ENCODE assay signal across 22 cellular contexts in the genomic region with DNA sequence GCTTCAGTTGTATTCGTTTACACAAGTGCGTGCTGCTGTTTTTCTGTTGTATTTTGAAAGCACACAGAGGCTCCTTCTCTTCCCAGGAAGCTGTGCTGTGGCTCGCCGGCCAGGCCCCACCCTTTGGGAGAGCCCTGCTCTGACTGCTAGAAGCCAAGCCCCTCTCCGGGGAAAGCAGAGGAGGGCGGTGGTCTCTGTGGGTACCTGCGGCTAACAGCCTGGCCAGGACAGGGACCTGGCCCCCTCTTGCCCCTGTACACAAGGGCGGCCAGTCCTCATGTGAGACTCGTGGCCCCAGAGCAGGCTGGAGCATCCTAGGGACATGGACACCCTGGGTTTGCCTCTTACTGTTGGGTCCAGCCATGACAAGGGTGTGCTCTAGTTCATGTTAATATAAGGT. TPM values are rescaled to one million over a fixed set of nuclear protein-coding genes. Genes with fewer than 3 reads are reported as not detected.
A peak's percentile ranks its signal among the peaks of the same experiment; 100 is the strongest.
DNase-seq lines count a peak whose midpoint lies in the region; ATAC-seq and TF ChIP-seq lines count a peak whose summit lies in the region.
"Had no signal": no experiment of that assay in that cellular context is flagged by ENCODE, and none has a peak within 500 bp of the region (broad histone marks: within the 10 kb centered on the region; RNA-seq: fewer than 3 reads in every experiment).

No MANE protein-coding gene starts in this region.

- H3K4me3 ChIP-seq in right cardiac atrium (ENCODE audit: low read length): no peak overlapping the region
- no peak overlapping the region for H3K4me3 ChIP-seq in esophagus muscularis mucosa
- no peak overlapping the region for H3K4me3 ChIP-seq in tibial artery
- H3K4me3 ChIP-seq: A549; BLaER1 treated with 17β-estradiol and CSF1 and Interleukin-3, amounts not matched to agents 10 nM and 100 nM; GM23248 had no signal

- H3K4me3 Mint-ChIP-seq in neural crest cell: peak overlapping the region; percentile 27
- H3K4me3 Mint-ChIP-seq: CD4-positive, alpha-beta T cell had no signal

- H3K36me3 ChIP-seq in esophagus muscularis mucosa (peaks cover 41 to 100% (median 94%) of the 10 kb centered on the region in 4 donors), tibial artery (peaks cover 73 to 100% (median 90%) of the 10 kb centered on the region in 3 donors)

- H3K27ac Mint-ChIP-seq in neural crest cell (ENCODE audit: unreplicated experiment): no peak overlapping the region
- H3K27ac Mint-ChIP-seq: CD4-positive, alpha-beta T cell had no signal

- H3K27me3 Mint-ChIP-seq in neural crest cell (ENCODE audit: low read depth): no peaks in the 10 kb centered on the region
- H3K27me3 Mint-ChIP-seq: CD4-positive, alpha-beta T cell had no signal

- ATAC-seq in right cardiac atrium: no peak
- ATAC-seq in left ventricle myocardium superior: no peak
- ATAC-seq: A549 had no signal

- peaks cover 6% of the 10 kb centered on the region for H3K4me1 Mint-ChIP-seq in neural crest cell

- intact Hi-C loops in right cardiac atrium (cut with DNase I): no loop called here
- intact Hi-C loops in left ventricle myocardium superior (cut with micrococcal nuclease): no loop called here
- intact Hi-C loops in esophagus muscularis mucosa (cut with DNase I): no loop called here
- intact Hi-C loops in tibial artery (cut with DNase I; ENCODE audit: low total_unique reads): no loop called here

- TF ChIP-seq POLR2A in esophagus muscularis mucosa (IDR thresholded peaks at IDR 0.05; ENCODE audit: low read depth): no peak

- H3K27ac ChIP-seq in right cardiac atrium (ENCODE audit: low read length) (no peak overlapping the region), esophagus muscularis mucosa (replicated peaks in 1 of 4) (peak overlapping the region; percentile 28 to 48 (median 32)), tibial artery (peak overlapping the region; percentile 24 to 34)
- H3K27ac ChIP-seq: A549; BLaER1 treated with 17β-estradiol and CSF1 and Interleukin-3, amounts not matched to agents 10 nM and 100 nM; GM23248 had no signal

- H3K27me3 ChIP-seq in right cardiac atrium (ENCODE audit: control insufficient read depth, insufficient read depth) (no peaks in the 10 kb centered on the region), esophagus muscularis mucosa (no peaks in the 10 kb centered on the region), tibial artery (no peaks in the 10 kb centered on the region)
- H3K27me3 ChIP-seq: BLaER1 treated with 17β-estradiol and CSF1 and Interleukin-3, amounts not matched to agents 10 nM and 100 nM had no signal

- no peak for TF ChIP-seq EP300 in esophagus muscularis mucosa (IDR thresholded peaks at IDR 0.05)

- H3K9me3 Mint-ChIP-seq in neural crest cell: no peaks in the 10 kb centered on the region
- H3K9me3 Mint-ChIP-seq: CD4-positive, alpha-beta T cell had no signal

- TF ChIP-seq CTCF in esophagus muscularis mucosa (IDR thresholded peaks at IDR 0.05) (no peak), neural crest cell (conservative IDR thresholded peaks at IDR 0.05) (no peak), tibial artery (IDR thresholded peaks at IDR 0.05) (no peak)

- no peaks in the 10 kb centered on the region for H3K36me3 Mint-ChIP-seq in neural crest cell (ENCODE audit: low read depth)

- no peaks in the 10 kb centered on the region for H3K9me3 ChIP-seq in right cardiac atrium (ENCODE audit: control insufficient read depth, low read length)
- no peaks in the 10 kb centered on the region for H3K9me3 ChIP-seq in esophagus muscularis mucosa
- H3K9me3 ChIP-seq in tibial artery: no peaks in the 10 kb centered on the region
- H3K9me3 ChIP-seq: A549; BLaER1 treated with 17β-estradiol and CSF1 and Interleukin-3, amounts not matched to agents 10 nM and 100 nM had no signal

- WGBS in right cardiac atrium: 83% methylated on average over 9 of the region's 9 CpGs
- WGBS in esophagus muscularis mucosa: 70% methylated on average over 9 of the region's 9 CpGs

- peak in 2 of 3 donors; percentile 12 to 35 for DNase-seq in right cardiac atrium
- DNase-seq in left ventricle myocardium superior: no peak
- no peak for DNase-seq in esophagus muscularis mucosa (ENCODE audit: extremely low spot score)
- no peak for DNase-seq in neural crest cell (ENCODE audit: low read depth, low spot score)
- DNase-seq in tibial artery: peak in 1 of 2 donors; percentile 62
- DNase-seq in NCI-H128 (lab: John Stamatoyannopoulos, UW; ENCODE audit: unreplicated experiment): no peak
- no peak for DNase-seq in NCI-H748 treated with DMSO at 0.1 percent for 48 hours (lab: John Stamatoyannopoulos, UW)
- no peak for DNase-seq in 8988T
- DNase-seq: AML-193, GM23248, H7, KBM-7, NCI-H1417, NCI-H1694 treated with DMSO at 0.1 percent for 48 hours, NCI-H2081, NCI-H2227 treated with DMSO at 0.1 percent for 48 hours, NCI-H526 treated with DMSO at 0.1 percent for 48 hours, RPMI8226, SHP77 treated with DMSO at 0.1 percent for 48 hours had no signal

- H3K4me1 ChIP-seq in right cardiac atrium (ENCODE audit: control insufficient read depth, insufficient read depth, low read length) (no peaks in the 10 kb centered on the region), esophagus muscularis mucosa (peaks cover 2 to 30% (median 20%) of the 10 kb centered on the region in 4 donors), tibial artery (peaks cover 0 to 30% (median 13%) of the 10 kb centered on the region in 4 donors)
- H3K4me1 ChIP-seq: A549 had no signal

RNA-seq across cellular contexts. Expression of a gene that starts 14.8 kb away (rescaled TPM):
- 10 to 100 TPM; 35.0 to 45.0 (median 42.0) TPM for total RNA-seq in right cardiac atrium
- 40.0 TPM for polyA plus RNA-seq in right cardiac atrium
- 52.8 TPM for total RNA-seq in left ventricle myocardium superior
- 100 to 1,000 TPM in 2 of 4 donors, 10 to 100 TPM in 2; 66.6 to 115 (median 89.5) TPM for total RNA-seq in esophagus muscularis mucosa
- 17.3 and 19.3 TPM in 2 replicates for total RNA-seq in neural crest cell

Comparison
In these comparisons a context has a peak if more than half of its experiments do, and no peak if none do; other contexts are left out.
1. DNase-seq: peak in right cardiac atrium (2 of 3); none in left ventricle myocardium superior (single experiment), esophagus muscularis mucosa (single experiment), neural crest cell (single experiment), NCI-H128 (single experiment), NCI-H748 treated with DMSO at 0.1 percent for 48 hours (single experiment) and 8988T (single experiment).